In the genomic region with DNA sequence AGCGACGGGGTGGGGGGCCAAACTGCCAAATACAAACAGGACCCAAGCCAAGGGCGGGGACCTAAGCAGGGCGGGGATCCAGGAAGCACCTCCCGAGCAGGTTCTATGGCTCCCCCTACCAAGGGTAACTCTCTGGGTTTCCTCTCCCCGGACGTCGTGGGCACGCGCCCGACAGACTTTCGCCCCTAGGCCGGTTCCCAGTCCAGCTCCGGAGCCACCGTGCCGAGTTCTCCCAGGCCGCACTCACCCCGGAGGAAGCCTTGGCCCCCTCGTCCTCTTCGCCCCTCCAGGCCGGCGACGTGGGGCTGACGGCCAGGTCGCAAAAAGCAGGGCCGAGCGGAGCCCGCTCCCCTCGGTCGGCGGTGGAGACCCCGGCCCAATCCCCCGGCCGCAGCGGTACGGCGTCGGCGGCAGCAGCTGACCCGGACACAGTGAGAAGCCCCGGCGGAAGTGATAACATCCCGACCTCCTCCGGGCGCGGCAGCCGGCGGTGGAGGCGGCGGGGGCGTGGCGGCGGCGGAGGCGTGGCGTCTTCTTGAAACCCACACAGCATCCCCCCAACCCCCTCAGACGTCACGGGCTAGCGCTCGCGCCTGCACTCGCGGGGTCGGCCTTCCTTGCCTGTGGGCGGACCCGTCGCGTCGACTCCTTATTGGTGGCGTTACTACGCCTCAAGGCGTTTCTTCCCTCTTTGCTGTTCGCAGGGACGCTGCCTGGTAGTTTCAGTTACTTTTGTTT, we compare ENCODE assay signal across 8 cellular contexts. TPM values are rescaled to one million over a fixed set of nuclear protein-coding genes. Genes with fewer than 3 reads are reported as not detected.
DNase-seq lines count a peak whose midpoint lies in the region; ATAC-seq and TF ChIP-seq lines count a peak whose summit lies in the region.

A gene with protein sequence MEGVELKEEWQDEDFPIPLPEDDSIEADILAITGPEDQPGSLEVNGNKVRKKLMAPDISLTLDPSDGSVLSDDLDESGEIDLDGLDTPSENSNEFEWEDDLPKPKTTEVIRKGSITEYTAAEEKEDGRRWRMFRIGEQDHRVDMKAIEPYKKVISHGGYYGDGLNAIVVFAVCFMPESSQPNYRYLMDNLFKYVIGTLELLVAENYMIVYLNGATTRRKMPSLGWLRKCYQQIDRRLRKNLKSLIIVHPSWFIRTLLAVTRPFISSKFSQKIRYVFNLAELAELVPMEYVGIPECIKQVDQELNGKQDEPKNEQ (minus strand): TSS at position 433 of the 738 bp plus-strand sequence. CDS start 6,863 bp downstream, outside the sequence.

- peak; percentile 99 for DNase-seq in GM12865 (ENCODE audit: low read depth)
- DNase-seq in NCI-H1436 treated with DMSO at 0.1 percent for 48 hours (lab: John Stamatoyannopoulos, UW): peak; percentile 89
- DNase-seq in T-cell: peak; percentile 95 to 100 (median 100)
- DNase-seq in cardiac septum (ENCODE audit: low spot score): peak; percentile 99
- DNase-seq in pons (ENCODE audit: low spot score): peak; percentile 93
- DNase-seq in type B pancreatic cell (ENCODE audit: extremely low spot score, unreplicated experiment): peak; percentile 99

- no peaks in the 10 kb centered on the region for H3K27me3 Mint-ChIP-seq in T-cell
- no peaks in the 10 kb centered on the region for H3K27me3 Mint-ChIP-seq in type B pancreatic cell

- peak within 1 kb of the TSS; percentile 99 for H3K4me3 ChIP-seq in GM12865 (ENCODE audit: low read depth, low read length)

- intact Hi-C loops in cardiac septum (cut with DNase I): loop anchor here (1.0 kb wide), 1 partner anchor 32 kb away; a partner anchor contains a TSS

- peaks cover 7% of the 10 kb centered on the region for H3K36me3 Mint-ChIP-seq in T-cell
- H3K36me3 Mint-ChIP-seq in type B pancreatic cell: peaks cover 17% of the 10 kb centered on the region

- POLR2A ChIA-PET in T-cell (lab: Charles Lee): interaction anchor here (0.5 to 1.1 kb wide), 2 partner anchors 8 to 18 kb away, joined by 3 to 4 read pairs; no protein-coding TSS in a partner anchor

- H3K4me3 Mint-ChIP-seq in T-cell (peak within 1 kb of the TSS; percentile 92 to 98 (median 93)), type B pancreatic cell (peak within 1 kb of the TSS; percentile 99)

- H3K27ac Mint-ChIP-seq in T-cell: peak within 1 kb of the TSS; percentile 96 to 97
- H3K27ac Mint-ChIP-seq in type B pancreatic cell: peak within 1 kb of the TSS; percentile 100

- peak within 1 kb of the TSS; percentile 98 for H3K27ac ChIP-seq in adipose tissue (ENCODE audit: low read depth, low read length)

- H3K9me3 Mint-ChIP-seq in T-cell: no peaks in the 10 kb centered on the region
- H3K9me3 Mint-ChIP-seq in type B pancreatic cell: no peaks in the 10 kb centered on the region

- CTCF ChIA-PET in T-cell (lab: Charles Lee): interaction anchor here in 1 of 2 donors (0.7 to 2.9 kb wide), 3 partner anchors 31 to 750 kb away, joined by 3 to 30 read pairs (median 5); a partner anchor contains a TSS

- H3K4me1 Mint-ChIP-seq in T-cell (peaks cover 49 to 57% (median 55%) of the 10 kb centered on the region in 3 donors), type B pancreatic cell (ENCODE audit: unreplicated experiment) (peaks cover 23% of the 10 kb centered on the region)

- 0% methylated on average over 70 to 74 of the region's 74 CpGs for WGBS in adipose tissue, 3 donors

- peak; percentile 91 for ATAC-seq in HG02763 (IDR thresholded peaks at IDR 0.05; ENCODE audit: unreplicated experiment)
- ATAC-seq in T-cell (replicated peaks in 1 of 4): peak; percentile 87 to 94 (median 92)

- no peak for TF ChIP-seq CTCF in GM12865 (IDR thresholded peaks at IDR 0.05; ENCODE audit: insufficient read depth, low read depth, low read length, missing control alignments)
- no peak for TF ChIP-seq CTCF in type B pancreatic cell (conservative IDR thresholded peaks at IDR 0.05)

RNA-seq across cellular contexts. Expression of the gene that starts here (rescaled TPM):
- 10 to 100 TPM; 71.5 to 96.5 (median 79.5) TPM for total RNA-seq in T-cell
- polyA plus RNA-seq in adipose tissue: 10 to 100 TPM; 19.6 to 50.7 (median 47.5) TPM
- total RNA-seq in cardiac septum: 87.4 TPM
- total RNA-seq in type B pancreatic cell (ENCODE audit: low replicate concordance): 37.6 and 48.9 TPM in 2 replicates

Comparison
In these comparisons a context has a peak if more than half of its experiments do, and no peak if none do; other contexts are left out.
1. Peak in every context shown above with its lines: DNase-seq, ATAC-seq, H3K4me3 ChIP-seq and H3K27ac ChIP-seq.